In genomic region chr1:145710291-145711027, GRCh38 we compare ENCODE assay signal across 22 cellular contexts. TPM values are rescaled to one million over a fixed set of nuclear protein-coding genes. Genes with fewer than 3 reads are reported as not detected.
"Had no signal": no experiment of that assay in that cellular context is flagged by ENCODE, and none has a peak within 500 bp of the region (broad histone marks: within the 10 kb centered on the region; RNA-seq: fewer than 3 reads in every experiment).

No MANE protein-coding gene starts in this region.

- H3K4me1 Mint-ChIP-seq: activated B cell treated with CpG ODN at 0.5 μM for 24 hours; activated CD4-positive, alpha-beta T cell treated with anti-CD3 and anti-CD28 coated beads, Interleukin-2, amount 10 ng/mL, durations not matched to agents 24 days and 14 days had no signal

- H3K9me3 Mint-ChIP-seq: activated B cell treated with CpG ODN at 0.5 μM for 24 hours; activated CD4-positive, alpha-beta T cell treated with anti-CD3 and anti-CD28 coated beads, Interleukin-2, amount 10 ng/mL, durations not matched to agents 24 days and 14 days; activated naive CD4-positive, alpha-beta T cell treated with anti-CD3 and anti-CD28 coated beads, Interleukin-2, amount 50 U/mL, for 72 hours; activated T-cell treated with anti-CD3 and anti-CD28 coated beads, Interleukin-2, amount 50 U/mL, for 24 hours; activated T-helper 1 cell treated with anti-CD3 and anti-CD28 coated beads, Interleukin-12 subunit alpha, Interleukin-12 subunit beta, Interleukin-2, Interleukin-4 antibody, amounts not matched to agents 30 ng/mL and 10 ng/mL and 1 ng/mL, durations not matched to agents 14 hours and 24 hours and 36 hours; T-helper 1 cell treated with Interleukin-12 subunit alpha and Interleukin-12 subunit beta and Interleukin-4 antibody, amounts not matched to agents 30 μg/mL and 1 μg/mL, for 36 hours had no signal

- H3K4me3 ChIP-seq: cardiac muscle cell had no signal

- DNase-seq: activated B cell treated with CpG ODN at 0.5 μM for 24 hours; activated CD4-positive, alpha-beta T cell treated with anti-CD3 and anti-CD28 coated beads for 1 hour; activated CD4-positive, alpha-beta T cell treated with anti-CD3 and anti-CD28 coated beads, Interleukin-2, amount 10 ng/mL, durations not matched to agents 24 days and 14 days; activated CD4-positive, alpha-beta T cell treated with anti-CD3 and anti-CD28 coated beads, Interleukin-2, amount 50 U/mL, for 48 hours; activated CD8-positive, alpha-beta memory T cell treated with anti-CD3 and anti-CD28 coated beads, Interleukin-2, amount 10 ng/mL, durations not matched to agents 7 days and 5 days; activated effector memory CD4-positive, alpha-beta T cell treated with Interleukin-2 at 50 U/mL for 16 hours; activated naive CD4-positive, alpha-beta T cell treated with Interleukin-2 at 50 U/mL for 16 hours; activated T-cell treated with anti-CD3 and anti-CD28 coated beads, Interleukin-2, amount 50 U/mL, for 24 hours; brain microvascular endothelial cell; cerebellar nuclear complex; MM.1S; NCI-H1105; NCI-H1436; NCI-H1694 treated with DMSO at 0.1 percent for 48 hours; NCI-H2029 treated with DMSO at 0.1 percent for 48 hours; NCI-H446; NCI-H524; SHP77 had no signal

- H3K4me3 Mint-ChIP-seq: activated B cell treated with CpG ODN at 0.5 μM for 24 hours; activated CD4-positive, alpha-beta T cell treated with anti-CD3 and anti-CD28 coated beads, Interleukin-2, amount 10 ng/mL, durations not matched to agents 24 days and 14 days; activated CD8-positive, alpha-beta memory T cell treated with anti-CD3 and anti-CD28 coated beads, Interleukin-2, amount 10 ng/mL, durations not matched to agents 7 days and 5 days; activated T-cell treated with anti-CD3 and anti-CD28 coated beads, Interleukin-2, amount 50 U/mL, for 24 hours; activated T-helper 1 cell treated with anti-CD3 and anti-CD28 coated beads, Interleukin-12 subunit alpha, Interleukin-12 subunit beta, Interleukin-2, Interleukin-4 antibody, amounts not matched to agents 30 ng/mL and 10 ng/mL and 1 ng/mL, durations not matched to agents 14 hours and 24 hours and 36 hours; T-helper 1 cell treated with Interleukin-12 subunit alpha and Interleukin-12 subunit beta and Interleukin-4 antibody, amounts not matched to agents 30 μg/mL and 1 μg/mL, for 36 hours had no signal

- H3K36me3 Mint-ChIP-seq: activated CD8-positive, alpha-beta memory T cell treated with anti-CD3 and anti-CD28 coated beads, Interleukin-2, amount 10 ng/mL, durations not matched to agents 7 days and 5 days; activated naive CD4-positive, alpha-beta T cell treated with anti-CD3 and anti-CD28 coated beads, Interleukin-2, amount 50 U/mL, for 72 hours had no signal

- H3K27me3 ChIP-seq: brain microvascular endothelial cell, cardiac muscle cell had no signal

- H3K36me3 ChIP-seq: brain microvascular endothelial cell, cardiac muscle cell had no signal

- H3K27ac Mint-ChIP-seq: activated B cell treated with CpG ODN at 0.5 μM for 24 hours; activated CD4-positive, alpha-beta T cell treated with anti-CD3 and anti-CD28 coated beads, Interleukin-2, amount 10 ng/mL, durations not matched to agents 24 days and 14 days; activated CD8-positive, alpha-beta memory T cell treated with anti-CD3 and anti-CD28 coated beads, Interleukin-2, amount 10 ng/mL, durations not matched to agents 7 days and 5 days; activated naive CD4-positive, alpha-beta T cell treated with anti-CD3 and anti-CD28 coated beads, Interleukin-2, amount 50 U/mL, for 72 hours; activated T-cell treated with anti-CD3 and anti-CD28 coated beads, Interleukin-2, amount 50 U/mL, for 24 hours; activated T-helper 1 cell treated with anti-CD3 and anti-CD28 coated beads, Interleukin-12 subunit alpha, Interleukin-12 subunit beta, Interleukin-2, Interleukin-4 antibody, amounts not matched to agents 30 ng/mL and 10 ng/mL and 1 ng/mL, durations not matched to agents 14 hours and 24 hours and 36 hours; T-helper 1 cell treated with Interleukin-12 subunit alpha and Interleukin-12 subunit beta and Interleukin-4 antibody, amounts not matched to agents 30 μg/mL and 1 μg/mL, for 36 hours had no signal

- ATAC-seq: activated CD8-positive, alpha-beta memory T cell treated with anti-CD3 and anti-CD28 coated beads, Interleukin-2, amount 10 ng/mL, durations not matched to agents 7 days and 5 days; activated naive CD4-positive, alpha-beta T cell treated with anti-CD3 and anti-CD28 coated beads, Interleukin-2, amount 50 U/mL, for 72 hours had no signal

- H3K27me3 Mint-ChIP-seq: activated T-cell treated with anti-CD3 and anti-CD28 coated beads, Interleukin-2, amount 50 U/mL, for 24 hours had no signal

- H3K27ac ChIP-seq: brain microvascular endothelial cell, cardiac muscle cell had no signal

RNA-seq across cellular contexts. Expression of gene PDZK1, which starts 3.3 kb away (rescaled TPM):
- total RNA-seq: activated naive CD4-positive, alpha-beta T cell treated with anti-CD3 and anti-CD28 coated beads, Interleukin-2, amount 50 U/mL, for 72 hours had no signal

RNA-seq across cellular contexts. Expression of gene CD160, which starts 8.8 kb away (rescaled TPM):
- total RNA-seq: activated B cell treated with CpG ODN at 0.5 μM for 24 hours; activated CD4-positive, alpha-beta T cell treated with anti-CD3 and anti-CD28 coated beads, Interleukin-2, amount 10 ng/mL, durations not matched to agents 24 days and 14 days; activated T-helper 1 cell treated with anti-CD3 and anti-CD28 coated beads, Interleukin-12 subunit alpha, Interleukin-12 subunit beta, Interleukin-2, Interleukin-4 antibody, amounts not matched to agents 30 ng/mL and 10 ng/mL and 1 ng/mL, durations not matched to agents 14 hours and 24 hours and 36 hours; cardiac muscle cell had no signal
